Comparison of ENCODE assay signal across 2 cellular contexts in the genomic region with DNA sequence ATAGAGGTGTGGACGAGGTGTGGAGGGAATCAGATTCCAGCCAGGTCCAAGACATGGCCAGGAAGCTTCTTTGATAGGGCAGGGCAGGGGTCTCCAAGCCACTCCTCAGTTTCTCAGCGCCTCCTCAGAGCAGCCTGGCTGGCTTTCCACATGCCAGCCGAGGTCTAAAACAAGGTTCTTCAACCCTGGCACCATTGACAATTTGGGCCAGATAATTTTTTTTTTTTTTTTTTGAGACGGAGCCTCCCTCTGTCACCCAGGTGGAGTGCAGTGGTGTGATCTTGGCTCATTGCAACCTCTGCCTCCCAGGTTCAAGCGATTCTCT.
TF ChIP-seq lines count a peak whose summit lies in the region.

No MANE protein-coding gene starts in this region.

TF ChIP-seq in IMR-90, 13 proteins besides CTCF, POLR2A, EP300 and RAD21:
- TF ChIP-seq NFE2L2 (IDR thresholded peaks at IDR 0.05; ENCODE audit: low read depth, low read length), result no peak
- TF ChIP-seq MAZ (IDR thresholded peaks at IDR 0.05; ENCODE audit: borderline replicate concordance, low read depth, low read length), result no peak
- no peak for TF ChIP-seq CHD1 (IDR thresholded peaks at IDR 0.05; ENCODE audit: low read depth, low read length)
- TF ChIP-seq RFX5 (IDR thresholded peaks at IDR 0.05; ENCODE audit: low read depth, low read length), result no peak

TF ChIP-seq in GM12891, 5 proteins besides CTCF, POLR2A, EP300 and RAD21:
- no peak for TF ChIP-seq PAX5 (IDR thresholded peaks at IDR 0.05; ENCODE audit: insufficient read depth, low read length, severe bottlenecking)
- TF ChIP-seq POLR2AphosphoS5 (IDR thresholded peaks at IDR 0.05; ENCODE audit: low read depth, low read length), result no peak
- no peak for TF ChIP-seq SPI1 (IDR thresholded peaks at IDR 0.05; ENCODE audit: low read depth, low read length)
- no peak for TF ChIP-seq TAF1 (IDR thresholded peaks at IDR 0.05; ENCODE audit: low read depth, low read length)
- no peak for TF ChIP-seq POU2F2 (IDR thresholded peaks at IDR 0.05; ENCODE audit: low read depth, low read length)
TF ChIP-seq in GM12891: peak in this region for 0.
